1 cellular context compared by ENCODE assay signal in genomic region chr4:98260579-98261290, GRCh38.
TF ChIP-seq lines count a peak whose summit lies in the region.

No MANE protein-coding gene starts in this region.

TF ChIP-seq in HepG2, 621 proteins besides CTCF, POLR2A, EP300 and RAD21 (continued from another document and continues in another):
- TF ChIP-seq PAWR (CRISPR knock-in tag; IDR thresholded peaks at IDR 0.05; ENCODE audit: borderline replicate concordance) (0 out of 2 replicates have a peak, but pooled peaks have one; percentile 8), SRSF9 (IDR thresholded peaks at IDR 0.05; ENCODE audit: borderline replicate concordance, insufficient read depth, low read depth, low read length, poor library complexity, severe bottlenecking) (no peak), KDM4B (CRISPR knock-in tag; IDR thresholded peaks at IDR 0.05) (no peak; the same call in 1 of the 2 replicates), ZNF563 (CRISPR knock-in tag; IDR thresholded peaks at IDR 0.05) (peak; percentile 77; the same call in 1 of the 2 replicates), YEATS2 (CRISPR knock-in tag; IDR thresholded peaks at IDR 0.05; ENCODE audit: borderline replicate concordance) (peak; percentile 31; the same call in 1 of the 2 replicates), ZNF33A (CRISPR knock-in tag; IDR thresholded peaks at IDR 0.05; ENCODE audit: borderline replicate concordance) (no peak), FOXP1 (IDR thresholded peaks at IDR 0.05) (no peak), FOXP1 (CRISPR knock-in tag; IDR thresholded peaks at IDR 0.05) (no peak), MZF1 (CRISPR knock-in tag; IDR thresholded peaks at IDR 0.05; ENCODE audit: borderline replicate concordance) (no peak), TEAD2 (CRISPR knock-in tag; IDR thresholded peaks at IDR 0.05) (no peak), REL (CRISPR knock-in tag; conservative IDR thresholded peaks at IDR 0.05) (no peak), RBFOX2 (IDR thresholded peaks at IDR 0.05; ENCODE audit: low read depth, low read length) (peak; percentile 91), ZNF737 (CRISPR knock-in tag; IDR thresholded peaks at IDR 0.05; ENCODE audit: borderline replicate concordance) (peak; percentile 88; the same call in 1 of the 2 replicates), CAMTA2 (CRISPR knock-in tag; IDR thresholded peaks at IDR 0.05; ENCODE audit: borderline replicate concordance) (peak; percentile 93), ZNF20 (CRISPR knock-in tag; IDR thresholded peaks at IDR 0.05) (peak; percentile 92), ZNF770 (CRISPR knock-in tag; IDR thresholded peaks at IDR 0.05) (peak; percentile 35; the same call in 1 of the 2 replicates), ZNF251 (CRISPR knock-in tag; IDR thresholded peaks at IDR 0.05) (no peak), ESRRA (CRISPR knock-in tag; IDR thresholded peaks at IDR 0.05; ENCODE audit: low read depth) (0 out of 2 replicates have a peak, but pooled peaks have one; percentile 33), ZNF710 (CRISPR knock-in tag; IDR thresholded peaks at IDR 0.05; ENCODE audit: borderline replicate concordance) (peak; percentile 81), ZFP37 (CRISPR knock-in tag; IDR thresholded peaks at IDR 0.05; ENCODE audit: borderline replicate concordance) (no peak), ZNF614 (CRISPR knock-in tag; IDR thresholded peaks at IDR 0.05; ENCODE audit: borderline replicate concordance) (peak; percentile 29; the same call in 1 of the 2 replicates), HNF1B (CRISPR knock-in tag; IDR thresholded peaks at IDR 0.05) (no peak), ZNF484 (CRISPR knock-in tag; IDR thresholded peaks at IDR 0.05; ENCODE audit: borderline replicate concordance, low read depth) (no peak), ZXDC (CRISPR knock-in tag; IDR thresholded peaks at IDR 0.05) (peak; percentile 89; the same call in 1 of the 2 replicates), PRMT3 (CRISPR knock-in tag; IDR thresholded peaks at IDR 0.05; ENCODE audit: borderline replicate concordance, low read depth) (no peak; the same call in 1 of the 2 replicates), MEF2D (CRISPR knock-in tag; IDR thresholded peaks at IDR 0.05) (peak; percentile 42; the same call in 1 of the 2 replicates), MTA1 (CRISPR knock-in tag; IDR thresholded peaks at IDR 0.05; ENCODE audit: borderline replicate concordance) (peak; percentile 71; the same call in 1 of the 2 replicates), SKI (IDR thresholded peaks at IDR 0.05; ENCODE audit: partially characterized antibody) (no peak), ZNF549 (CRISPR knock-in tag; IDR thresholded peaks at IDR 0.05) (no peak), SMAD1 (CRISPR knock-in tag; IDR thresholded peaks at IDR 0.05; ENCODE audit: borderline replicate concordance, low read depth) (no peak), REPIN1 (CRISPR knock-in tag; IDR thresholded peaks at IDR 0.05; ENCODE audit: borderline replicate concordance, low read depth) (0 out of 2 replicates have a peak, but pooled peaks have one; percentile 60), ZC3H13 (CRISPR knock-in tag; IDR thresholded peaks at IDR 0.05) (peak; percentile 62; the same call in 1 of the 2 replicates), ELF4 (CRISPR knock-in tag; IDR thresholded peaks at IDR 0.05; ENCODE audit: borderline replicate concordance) (peak; percentile 42; the same call in 1 of the 2 replicates), ATF5 (CRISPR knock-in tag; IDR thresholded peaks at IDR 0.05; ENCODE audit: low read depth) (no peak; the same call in 1 of the 2 replicates), ZNF10 (CRISPR knock-in tag; IDR thresholded peaks at IDR 0.05; ENCODE audit: borderline replicate concordance, low read depth) (no peak), HNF4A (CRISPR knock-in tag; IDR thresholded peaks at IDR 0.05) (0 out of 2 replicates have a peak, but pooled peaks have one; percentile 8), ZNF543 (CRISPR knock-in tag; IDR thresholded peaks at IDR 0.05) (peak; percentile 73; the same call in 1 of the 2 replicates), NFAT5 (CRISPR knock-in tag; IDR thresholded peaks at IDR 0.05) (no peak), NFYB (CRISPR knock-in tag; IDR thresholded peaks at IDR 0.05) (no peak), TAF15 (IDR thresholded peaks at IDR 0.05; ENCODE audit: low read depth, low read length, poor library complexity, severe bottlenecking) (no peak), SP5 (CRISPR knock-in tag; IDR thresholded peaks at IDR 0.05; ENCODE audit: borderline replicate concordance, low read depth) (peak; percentile 56), ISL2 (CRISPR knock-in tag; IDR thresholded peaks at IDR 0.05) (no peak), TFDP2 (CRISPR knock-in tag; IDR thresholded peaks at IDR 0.05) (peak; percentile 51; the same call in 1 of the 2 replicates), ZKSCAN1 (IDR thresholded peaks at IDR 0.05; ENCODE audit: low read length) (no peak), THAP9 (CRISPR knock-in tag; IDR thresholded peaks at IDR 0.05; ENCODE audit: borderline replicate concordance) (peak; percentile 87; the same call in 1 of the 2 replicates), MED13 (CRISPR knock-in tag; IDR thresholded peaks at IDR 0.05) (peak; percentile 47; the same call in 1 of the 2 replicates)
